ENCODE assay signal across 16 cellular contexts in the genomic region with DNA sequence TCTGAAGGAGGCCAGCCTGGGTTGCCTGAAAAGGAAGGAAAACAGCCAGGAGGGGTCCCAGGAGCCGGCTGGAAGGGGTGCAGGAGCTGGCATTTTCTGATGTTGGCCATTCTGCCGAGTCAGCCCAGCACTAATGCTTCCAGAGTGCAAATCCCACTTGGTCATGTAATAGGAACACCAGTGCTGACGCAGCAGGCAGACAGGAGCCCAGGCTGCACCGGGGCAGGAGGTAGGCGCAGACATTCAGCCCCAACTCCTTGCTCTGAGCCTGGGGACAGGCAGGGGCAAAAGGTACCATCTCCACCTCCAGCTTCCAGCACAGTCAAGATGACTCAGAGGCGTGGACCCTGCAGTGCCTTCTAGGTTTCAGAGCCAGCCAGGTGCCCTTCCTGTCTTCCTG. TPM values are rescaled to one million over a fixed set of nuclear protein-coding genes. Genes with fewer than 3 reads are reported as not detected.
A peak's percentile ranks its signal among the peaks of the same experiment; 100 is the strongest.
DNase-seq lines count a peak whose midpoint lies in the region; ATAC-seq and TF ChIP-seq lines count a peak whose summit lies in the region.
"Had no signal": no experiment of that assay in that cellular context is flagged by ENCODE, and none has a peak within 500 bp of the region (broad histone marks: within the 10 kb centered on the region; RNA-seq: fewer than 3 reads in every experiment).

No MANE protein-coding gene starts in this region.

- CTCF ChIA-PET in HCT116 (lab: Charles Lee): interaction anchor here (0.7 kb wide), 1 partner anchor 9 kb away, joined by 3 read pairs; no protein-coding TSS in a partner anchor

- TF ChIP-seq CTCF in HCT116 (IDR thresholded peaks at IDR 0.05 in 2 of 3, conservative IDR thresholded peaks at IDR 0.05 in 1 of 3; ENCODE audit: borderline replicate concordance in 1 of 3, insufficient read depth in 1 of 3, low read depth in 2 of 3, low read length in 2 of 3) (no peak), RWPE2 (IDR thresholded peaks at IDR 0.05; ENCODE audit: poor library complexity, severe bottlenecking) (no peak), parathyroid adenoma (IDR thresholded peaks at IDR 0.05) (no peak)

- no peaks in the 10 kb centered on the region for H3K9me3 Mint-ChIP-seq in activated T-cell treated with anti-CD3 and anti-CD28 coated beads, Interleukin-2, amount 50 U/mL, for 4 hours
- H3K9me3 Mint-ChIP-seq: CD4-positive, alpha-beta memory T cell had no signal

- H3K4me1 ChIP-seq in HCT116 (ENCODE audit: control insufficient read depth in 1 of 2, insufficient read depth in 2 of 2, low read length in 2 of 2) (peaks cover 30 to 57% of the 10 kb centered on the region in 2 experiments), RWPE2 (ENCODE audit: insufficient read depth, poor library complexity, severe bottlenecking) (peaks cover 21% of the 10 kb centered on the region), parathyroid adenoma (peaks cover 12% of the 10 kb centered on the region)

- H3K9me3 ChIP-seq in HCT116 (ENCODE audit: control insufficient read depth in 1 of 2, insufficient read depth in 1 of 2, low read depth in 1 of 2, low read length in 2 of 2) (no peaks in the 10 kb centered on the region), RWPE2 (ENCODE audit: severe bottlenecking) (no peaks in the 10 kb centered on the region), parathyroid adenoma (ENCODE audit: control insufficient read depth, low read length) (no peaks in the 10 kb centered on the region)
- H3K9me3 ChIP-seq: BE2C, HAP-1, SJCRH30 had no signal

- TF ChIP-seq POLR2A in HCT116 (IDR thresholded peaks at IDR 0.05; ENCODE audit: borderline replicate concordance, extremely low read depth, insufficient read depth, insufficient read length): no peak

- no peak overlapping the region for H3K9ac ChIP-seq in HCT116 (ENCODE audit: low read length)
- H3K9ac ChIP-seq in parathyroid adenoma: no peak overlapping the region

- H3K79me2 ChIP-seq in HCT116 (ENCODE audit: insufficient read depth, low read length): no peaks in the 10 kb centered on the region
- no peaks in the 10 kb centered on the region for H3K79me2 ChIP-seq in parathyroid adenoma

- no peaks in the 10 kb centered on the region for H3K9me2 ChIP-seq in HCT116 (ENCODE audit: insufficient read depth)

- no TSS peak for BruUV-seq in HCT116 (replicated peaks; lab: Mats Ljungman, UMichigan)

- H3K4me3 ChIP-seq in HCT116 (replicated peaks in 1 of 2; ENCODE audit: low read depth in 1 of 2, low read length in 2 of 2): no peak overlapping the region
- H3K4me3 ChIP-seq in RWPE2 (ENCODE audit: severe bottlenecking): no peak overlapping the region
- no peak overlapping the region for H3K4me3 ChIP-seq in parathyroid adenoma (ENCODE audit: low read depth, low read length)
- H3K4me3 ChIP-seq: HAP-1, SJCRH30 had no signal

- peak overlapping the region; percentile 46 for H3K4me2 ChIP-seq in HCT116 (ENCODE audit: low read length)
- peak overlapping the region; percentile 22 for H3K4me2 ChIP-seq in parathyroid adenoma (ENCODE audit: low read length)

- peaks cover 8% of the 10 kb centered on the region for H3K4me1 Mint-ChIP-seq in activated T-cell treated with anti-CD3 and anti-CD28 coated beads, Interleukin-2, amount 50 U/mL, for 4 hours (ENCODE audit: low read depth)

- no peaks in the 10 kb centered on the region for H4K20me1 ChIP-seq in HCT116 (ENCODE audit: insufficient read depth)

- ATAC-seq in HCT116: peak; percentile 10; the same call in 1 of the 2 replicates
- peak; percentile 33; the same call in 2 of the 3 replicates for ATAC-seq in RWPE2 (ENCODE audit: low read depth)
- ATAC-seq in activated T-cell treated with anti-CD3 and anti-CD28 coated beads, Interleukin-2, amount 50 U/mL, for 4 hours: no peak
- no peak for ATAC-seq in HG02981 (IDR thresholded peaks at IDR 0.05; ENCODE audit: unreplicated experiment)
- no peak for ATAC-seq in GM21367 (IDR thresholded peaks at IDR 0.05; ENCODE audit: unreplicated experiment)

- intact Hi-C loops in HCT116 (cut with micrococcal nuclease): no loop called here

- POLR2A ChIA-PET in HCT116 (lab: Charles Lee): no interaction called here

- H3K36me3 ChIP-seq in HCT116 (ENCODE audit: control insufficient read depth in 1 of 2, insufficient read depth in 2 of 2, low read length in 2 of 2): no peaks in the 10 kb centered on the region
- no peaks in the 10 kb centered on the region for H3K36me3 ChIP-seq in RWPE2 (ENCODE audit: low read depth)
- H3K36me3 ChIP-seq in parathyroid adenoma (ENCODE audit: control insufficient read depth, insufficient read depth, low read length): no peaks in the 10 kb centered on the region
- H3K36me3 ChIP-seq: BE2C, HAP-1, SJCRH30 had no signal

- H3K36me3 Mint-ChIP-seq in activated T-cell treated with anti-CD3 and anti-CD28 coated beads, Interleukin-2, amount 50 U/mL, for 4 hours (ENCODE audit: insufficient read depth): no peaks in the 10 kb centered on the region
- H3K36me3 Mint-ChIP-seq: CD4-positive, alpha-beta memory T cell had no signal

- H3K27me3 Mint-ChIP-seq in activated T-cell treated with anti-CD3 and anti-CD28 coated beads, Interleukin-2, amount 50 U/mL, for 4 hours (ENCODE audit: low read depth): peaks cover 3% of the 10 kb centered on the region

- DNase-seq in HCT116 (ENCODE audit: low read depth, low spot score) (no peak), RWPE2 (ENCODE audit: low spot score) (no peak), islet precursor cell (peak; percentile 73)
- no peak for DNase-seq in activated T-cell treated with anti-CD3 and anti-CD28 coated beads, Interleukin-2, amount 50 U/mL, for 4 hours
- DNase-seq: BE2C; CD4-positive, alpha-beta memory T cell; KBM-7; NCI-H1105; NCI-H1694 treated with DMSO at 0.1 percent for 48 hours; NCI-H748 treated with DMSO at 0.1 percent for 48 hours; SJCRH30 had no signal

- TF ChIP-seq RAD21 in HCT116 (IDR thresholded peaks at IDR 0.05; ENCODE audit: low read depth): no peak

- RAD21 ChIA-PET in HCT116 (lab: Charles Lee; ENCODE audit: low non-redundant PET in 1 of 2, low total read pairs in 2 of 2, uncharacterized antibody in 2 of 2, unreplicated experiment in 2 of 2): no interaction called here

- H2AFZ ChIP-seq in HCT116 (ENCODE audit: low read depth, low read length, poor library complexity, severe bottlenecking) (peak overlapping the region; percentile 2), parathyroid adenoma (peak overlapping the region; percentile 77)

- no peaks in the 10 kb centered on the region for H3K27me3 ChIP-seq in HCT116 (ENCODE audit: insufficient read depth, low read length)
- H3K27me3 ChIP-seq in RWPE2 (ENCODE audit: insufficient read depth, poor library complexity, severe bottlenecking): no peaks in the 10 kb centered on the region
- no peaks in the 10 kb centered on the region for H3K27me3 ChIP-seq in parathyroid adenoma (ENCODE audit: control insufficient read depth, insufficient read depth, low read length)
- H3K27me3 ChIP-seq: BE2C, SJCRH30 had no signal

- no peak overlapping the region for H3K4me3 Mint-ChIP-seq in activated T-cell treated with anti-CD3 and anti-CD28 coated beads, Interleukin-2, amount 50 U/mL, for 4 hours
- H3K4me3 Mint-ChIP-seq: CD4-positive, alpha-beta memory T cell had no signal

- no peak overlapping the region for H3K27ac ChIP-seq in HCT116 (ENCODE audit: low read depth, low read length)
- no peak overlapping the region for H3K27ac ChIP-seq in RWPE2 (ENCODE audit: poor library complexity, severe bottlenecking)
- no peak overlapping the region for H3K27ac ChIP-seq in parathyroid adenoma
- H3K27ac ChIP-seq: HL-60, SJCRH30 had no signal

TF ChIP-seq in HCT116, 20 proteins besides CTCF, POLR2A, EP300 and RAD21 (continues in another document):
- no peak; the same call in 1 of the 2 replicates for TF ChIP-seq FOSL1 (IDR thresholded peaks at IDR 0.05; ENCODE audit: low read depth)
- TF ChIP-seq YY1 (IDR thresholded peaks at IDR 0.05; ENCODE audit: extremely low read depth, insufficient replicate concordance, low read depth, low read length): no peak
- no peak for TF ChIP-seq ELF1 (IDR thresholded peaks at IDR 0.05; ENCODE audit: borderline replicate concordance, low read depth)
- TF ChIP-seq SP1 (IDR thresholded peaks at IDR 0.05; ENCODE audit: low read depth): no peak
- no peak for TF ChIP-seq EGR1 (IDR thresholded peaks at IDR 0.05; ENCODE audit: low read depth)
- no peak for TF ChIP-seq EZH2 (IDR thresholded peaks at IDR 0.05)
- no peak for TF ChIP-seq CEBPB (IDR thresholded peaks at IDR 0.05; ENCODE audit: low read depth)
- TF ChIP-seq, protein P1, sequence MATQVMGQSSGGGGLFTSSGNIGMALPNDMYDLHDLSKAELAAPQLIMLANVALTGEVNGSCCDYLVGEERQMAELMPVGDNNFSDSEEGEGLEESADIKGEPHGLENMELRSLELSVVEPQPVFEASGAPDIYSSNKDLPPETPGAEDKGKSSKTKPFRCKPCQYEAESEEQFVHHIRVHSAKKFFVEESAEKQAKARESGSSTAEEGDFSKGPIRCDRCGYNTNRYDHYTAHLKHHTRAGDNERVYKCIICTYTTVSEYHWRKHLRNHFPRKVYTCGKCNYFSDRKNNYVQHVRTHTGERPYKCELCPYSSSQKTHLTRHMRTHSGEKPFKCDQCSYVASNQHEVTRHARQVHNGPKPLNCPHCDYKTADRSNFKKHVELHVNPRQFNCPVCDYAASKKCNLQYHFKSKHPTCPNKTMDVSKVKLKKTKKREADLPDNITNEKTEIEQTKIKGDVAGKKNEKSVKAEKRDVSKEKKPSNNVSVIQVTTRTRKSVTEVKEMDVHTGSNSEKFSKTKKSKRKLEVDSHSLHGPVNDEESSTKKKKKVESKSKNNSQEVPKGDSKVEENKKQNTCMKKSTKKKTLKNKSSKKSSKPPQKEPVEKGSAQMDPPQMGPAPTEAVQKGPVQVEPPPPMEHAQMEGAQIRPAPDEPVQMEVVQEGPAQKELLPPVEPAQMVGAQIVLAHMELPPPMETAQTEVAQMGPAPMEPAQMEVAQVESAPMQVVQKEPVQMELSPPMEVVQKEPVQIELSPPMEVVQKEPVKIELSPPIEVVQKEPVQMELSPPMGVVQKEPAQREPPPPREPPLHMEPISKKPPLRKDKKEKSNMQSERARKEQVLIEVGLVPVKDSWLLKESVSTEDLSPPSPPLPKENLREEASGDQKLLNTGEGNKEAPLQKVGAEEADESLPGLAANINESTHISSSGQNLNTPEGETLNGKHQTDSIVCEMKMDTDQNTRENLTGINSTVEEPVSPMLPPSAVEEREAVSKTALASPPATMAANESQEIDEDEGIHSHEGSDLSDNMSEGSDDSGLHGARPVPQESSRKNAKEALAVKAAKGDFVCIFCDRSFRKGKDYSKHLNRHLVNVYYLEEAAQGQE (IDR thresholded peaks at IDR 0.05; ENCODE audit: low read depth): no peak

RNA-seq across cellular contexts. Expression of a gene that starts 10.2 kb away (rescaled TPM):
- 170 TPM for total RNA-seq in HCT116 (2021; ENCODE audit: unreplicated experiment)
- polyA plus RNA-seq in HCT116 (2012): 81.0 and 84.8 TPM in 2 replicates
- total RNA-seq in activated T-cell treated with anti-CD3 and anti-CD28 coated beads, Interleukin-2, amount 50 U/mL, for 4 hours: 100 to 1,000 TPM; 164 to 173 (median 173) TPM

RNA-seq across cellular contexts. Expression of a gene that starts 40.5 kb away (rescaled TPM):
- 1.1 TPM for total RNA-seq in HCT116 (2021; ENCODE audit: unreplicated experiment)
- 0.87 and 1.1 TPM in 2 replicates for polyA plus RNA-seq in HCT116 (2012)
- total RNA-seq in activated T-cell treated with anti-CD3 and anti-CD28 coated beads, Interleukin-2, amount 50 U/mL, for 4 hours: 1 to 10 TPM in 1 of 3 donors, under 1 TPM in 2; 0.38 to 1.0 (median 0.87) TPM
- total RNA-seq: CD4-positive, alpha-beta memory T cell had no signal

RNA-seq across cellular contexts. Expression of a gene that starts 55.7 kb away (rescaled TPM):
- 23.4 TPM for total RNA-seq in HCT116 (2021; ENCODE audit: unreplicated experiment)
- polyA plus RNA-seq in HCT116 (2012): 19.6 and 25.9 TPM in 2 replicates
- 10 to 100 TPM in 1 of 3 donors, 1 to 10 TPM in 2; 2.9 to 18.8 (median 6.7) TPM for total RNA-seq in activated T-cell treated with anti-CD3 and anti-CD28 coated beads, Interleukin-2, amount 50 U/mL, for 4 hours

Comparison
In these comparisons a context has a peak if more than half of its experiments do, and no peak if none do; other contexts are left out.
1. ATAC-seq: peak in HCT116 (single experiment) and RWPE2 (single experiment); none in activated T-cell treated with anti-CD3 and anti-CD28 coated beads, Interleukin-2, amount 50 U/mL, for 4 hours (0 of 2), HG02981 (single experiment) and GM21367 (single experiment).